ENCODE assay signal across 1 cellular context in the genomic region with DNA sequence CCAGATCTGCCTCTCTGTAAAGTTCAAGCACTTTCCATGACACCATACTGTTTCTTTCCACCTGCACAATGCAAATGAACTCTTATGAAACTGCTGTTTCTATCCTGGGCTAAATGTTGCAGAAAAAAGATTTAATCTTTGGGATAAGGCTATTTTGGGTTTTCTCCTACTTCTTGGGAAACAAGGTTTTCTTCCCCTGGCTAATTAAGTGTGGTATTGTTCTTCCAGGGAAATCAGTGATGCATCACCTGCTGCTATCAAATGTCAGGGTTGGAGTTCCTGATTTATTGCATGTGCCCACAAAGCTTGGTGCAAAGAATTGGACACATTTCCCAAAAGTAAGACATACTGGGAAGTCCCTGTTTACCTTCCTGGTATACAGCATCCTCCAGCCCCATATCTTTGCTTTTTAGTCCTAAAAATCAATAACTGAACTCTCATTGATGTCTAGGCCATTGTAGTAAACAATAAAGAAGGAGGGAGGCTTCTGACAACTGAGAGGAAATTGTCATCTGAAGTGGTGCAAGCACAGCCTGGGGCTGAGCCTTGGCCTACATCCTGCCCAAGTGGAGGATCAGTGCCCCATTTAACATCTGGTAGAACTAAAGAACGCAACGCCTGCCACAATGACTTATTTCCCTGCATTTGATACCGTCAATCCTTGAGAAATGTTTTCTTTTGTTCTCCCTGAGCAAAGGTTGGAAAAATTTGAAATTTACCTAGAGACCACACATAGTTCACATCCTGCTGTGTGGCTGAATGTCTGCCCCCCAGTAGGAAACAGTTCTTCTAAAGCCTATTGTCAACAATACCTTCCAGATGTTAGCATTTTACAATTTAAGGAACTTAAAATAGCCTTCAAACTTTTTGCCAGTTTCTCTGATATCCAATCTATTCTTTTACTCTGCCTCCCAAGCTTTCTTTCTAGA.
TF ChIP-seq lines count a peak whose summit lies in the region.

No MANE protein-coding gene starts in this region.

TF ChIP-seq in GM23338, 12 proteins besides CTCF, POLR2A, EP300 and RAD21 (continued from another document):
- TF ChIP-seq, protein P1, sequence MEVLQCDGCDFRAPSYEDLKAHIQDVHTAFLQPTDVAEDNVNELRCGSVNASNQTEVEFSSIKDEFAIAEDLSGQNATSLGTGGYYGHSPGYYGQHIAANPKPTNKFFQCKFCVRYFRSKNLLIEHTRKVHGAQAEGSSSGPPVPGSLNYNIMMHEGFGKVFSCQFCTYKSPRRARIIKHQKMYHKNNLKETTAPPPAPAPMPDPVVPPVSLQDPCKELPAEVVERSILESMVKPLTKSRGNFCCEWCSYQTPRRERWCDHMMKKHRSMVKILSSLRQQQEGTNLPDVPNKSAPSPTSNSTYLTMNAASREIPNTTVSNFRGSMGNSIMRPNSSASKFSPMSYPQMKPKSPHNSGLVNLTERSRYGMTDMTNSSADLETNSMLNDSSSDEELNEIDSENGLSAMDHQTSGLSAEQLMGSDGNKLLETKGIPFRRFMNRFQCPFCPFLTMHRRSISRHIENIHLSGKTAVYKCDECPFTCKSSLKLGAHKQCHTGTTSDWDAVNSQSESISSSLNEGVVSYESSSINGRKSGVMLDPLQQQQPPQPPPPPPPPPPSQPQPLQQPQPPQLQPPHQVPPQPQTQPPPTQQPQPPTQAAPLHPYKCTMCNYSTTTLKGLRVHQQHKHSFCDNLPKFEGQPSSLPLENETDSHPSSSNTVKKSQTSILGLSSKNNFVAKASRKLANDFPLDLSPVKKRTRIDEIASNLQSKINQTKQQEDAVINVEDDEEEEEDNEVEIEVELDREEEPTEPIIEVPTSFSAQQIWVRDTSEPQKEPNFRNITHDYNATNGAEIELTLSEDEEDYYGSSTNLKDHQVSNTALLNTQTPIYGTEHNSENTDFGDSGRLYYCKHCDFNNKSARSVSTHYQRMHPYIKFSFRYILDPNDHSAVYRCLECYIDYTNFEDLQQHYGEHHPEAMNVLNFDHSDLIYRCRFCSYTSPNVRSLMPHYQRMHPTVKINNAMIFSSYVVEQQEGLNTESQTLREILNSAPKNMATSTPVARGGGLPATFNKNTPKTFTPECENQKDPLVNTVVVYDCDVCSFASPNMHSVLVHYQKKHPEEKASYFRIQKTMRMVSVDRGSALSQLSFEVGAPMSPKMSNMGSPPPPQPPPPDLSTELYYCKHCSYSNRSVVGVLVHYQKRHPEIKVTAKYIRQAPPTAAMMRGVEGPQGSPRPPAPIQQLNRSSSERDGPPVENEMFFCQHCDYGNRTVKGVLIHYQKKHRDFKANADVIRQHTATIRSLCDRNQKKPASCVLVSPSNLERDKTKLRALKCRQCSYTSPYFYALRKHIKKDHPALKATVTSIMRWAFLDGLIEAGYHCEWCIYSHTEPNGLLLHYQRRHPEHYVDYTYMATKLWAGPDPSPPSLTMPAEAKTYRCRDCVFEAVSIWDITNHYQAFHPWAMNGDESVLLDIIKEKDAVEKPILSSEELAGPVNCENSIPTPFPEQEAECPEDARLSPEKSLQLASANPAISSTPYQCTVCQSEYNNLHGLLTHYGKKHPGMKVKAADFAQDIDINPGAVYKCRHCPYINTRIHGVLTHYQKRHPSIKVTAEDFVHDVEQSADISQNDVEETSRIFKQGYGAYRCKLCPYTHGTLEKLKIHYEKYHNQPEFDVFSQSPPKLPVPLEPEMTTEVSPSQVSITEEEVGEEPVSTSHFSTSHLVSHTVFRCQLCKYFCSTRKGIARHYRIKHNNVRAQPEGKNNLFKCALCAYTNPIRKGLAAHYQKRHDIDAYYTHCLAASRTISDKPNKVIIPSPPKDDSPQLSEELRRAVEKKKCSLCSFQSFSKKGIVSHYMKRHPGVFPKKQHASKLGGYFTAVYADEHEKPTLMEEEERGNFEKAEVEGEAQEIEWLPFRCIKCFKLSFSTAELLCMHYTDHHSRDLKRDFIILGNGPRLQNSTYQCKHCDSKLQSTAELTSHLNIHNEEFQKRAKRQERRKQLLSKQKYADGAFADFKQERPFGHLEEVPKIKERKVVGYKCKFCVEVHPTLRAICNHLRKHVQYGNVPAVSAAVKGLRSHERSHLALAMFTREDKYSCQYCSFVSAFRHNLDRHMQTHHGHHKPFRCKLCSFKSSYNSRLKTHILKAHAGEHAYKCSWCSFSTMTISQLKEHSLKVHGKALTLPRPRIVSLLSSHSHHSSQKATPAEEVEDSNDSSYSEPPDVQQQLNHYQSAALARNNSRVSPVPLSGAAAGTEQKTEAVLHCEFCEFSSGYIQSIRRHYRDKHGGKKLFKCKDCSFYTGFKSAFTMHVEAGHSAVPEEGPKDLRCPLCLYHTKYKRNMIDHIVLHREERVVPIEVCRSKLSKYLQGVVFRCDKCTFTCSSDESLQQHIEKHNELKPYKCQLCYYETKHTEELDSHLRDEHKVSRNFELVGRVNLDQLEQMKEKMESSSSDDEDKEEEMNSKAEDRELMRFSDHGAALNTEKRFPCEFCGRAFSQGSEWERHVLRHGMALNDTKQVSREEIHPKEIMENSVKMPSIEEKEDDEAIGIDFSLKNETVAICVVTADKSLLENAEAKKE (CRISPR knock-in tag; IDR thresholded peaks at IDR 0.05) = no peak
- no peak for TF ChIP-seq JUNB (IDR thresholded peaks at IDR 0.05; ENCODE audit: unreplicated experiment)
TF ChIP-seq in GM23338: peak in this region for 0.
